8 cellular contexts compared by ENCODE assay signal in genomic region chr1:94792876-94793605, GRCh38. TPM values are rescaled to one million over a fixed set of nuclear protein-coding genes. Genes with fewer than 3 reads are reported as not detected.
DNase-seq lines count a peak whose midpoint lies in the region; ATAC-seq, FAIRE-seq and TF ChIP-seq lines count a peak whose summit lies in the region.

No MANE protein-coding gene starts in this region.

- no peak for FAIRE-seq in D721Med (lab: Jason Lieb, UNC)

- H3K36me3 Mint-ChIP-seq in T-cell: no peaks in the 10 kb centered on the region
- H3K36me3 Mint-ChIP-seq in type B pancreatic cell: peaks cover 7% of the 10 kb centered on the region

- H3K27ac ChIP-seq in muscle layer of duodenum (ENCODE audit: low read length): peak overlapping the region; percentile 24

- H3K9me3 Mint-ChIP-seq in T-cell (no peaks in the 10 kb centered on the region), type B pancreatic cell (peaks cover 5% of the 10 kb centered on the region)

- in situ Hi-C loops in astrocyte of the spinal cord (cut with HindIII; ENCODE audit: low sequenced_read_pairs): loop anchor here (25.0 kb wide), 1 partner anchor 256 kb away; the partner anchor contains the start of gene F3

- H3K4me1 Mint-ChIP-seq in T-cell (peaks cover 0 to 16% (median 13%) of the 10 kb centered on the region in 3 donors), type B pancreatic cell (ENCODE audit: unreplicated experiment) (peaks cover 33% of the 10 kb centered on the region)

- TF ChIP-seq CTCF in astrocyte of the spinal cord (IDR thresholded peaks at IDR 0.05; ENCODE audit: low read depth, low read length) (no peak), D721Med (IDR thresholded peaks at IDR 0.05; ENCODE audit: insufficient read depth, missing control alignments) (no peak), type B pancreatic cell (conservative IDR thresholded peaks at IDR 0.05) (no peak)

- H3K4me3 Mint-ChIP-seq in T-cell (no peak overlapping the region), type B pancreatic cell (no peak overlapping the region)

- no peaks in the 10 kb centered on the region for H3K27me3 ChIP-seq in muscle layer of duodenum (ENCODE audit: low read depth, low read length)

- DNase-seq in astrocyte of the spinal cord (ENCODE audit: low read depth, low spot score) (peak; percentile 90), NCI-H2029 treated with DMSO at 0.1 percent for 48 hours (lab: John Stamatoyannopoulos, UW) (no peak), D721Med (ENCODE audit: insufficient read length, low spot score) (no peak), T-cell (no peak), type B pancreatic cell (ENCODE audit: extremely low spot score, unreplicated experiment) (no peak)

- H3K27me3 Mint-ChIP-seq in T-cell (peaks cover 5 to 9% of the 10 kb centered on the region in 2 donors), type B pancreatic cell (no peaks in the 10 kb centered on the region)

- peak; percentile 39 for ATAC-seq in GM18511 (IDR thresholded peaks at IDR 0.05; ENCODE audit: unreplicated experiment)
- peak; percentile 16 for ATAC-seq in HG02981 (IDR thresholded peaks at IDR 0.05; ENCODE audit: unreplicated experiment)
- no peak for ATAC-seq in T-cell (replicated peaks in 1 of 4)

- CTCF ChIA-PET in T-cell (lab: Charles Lee): interaction anchor here in 1 of 2 donors (0.7 kb wide), 1 partner anchor 279 kb away, joined by 3 read pairs; no protein-coding TSS in a partner anchor

- H3K27ac Mint-ChIP-seq in T-cell (no peak overlapping the region), type B pancreatic cell (no peak overlapping the region)

- no peaks in the 10 kb centered on the region for H3K36me3 ChIP-seq in muscle layer of duodenum (ENCODE audit: control insufficient read depth in 1 of 2, insufficient read depth in 2 of 2, low read length in 2 of 2)

- H3K4me1 ChIP-seq in muscle layer of duodenum (ENCODE audit: control insufficient read depth in 1 of 2, insufficient read depth in 2 of 2, low read length in 2 of 2): peaks cover 0 to 5% of the 10 kb centered on the region in 2 donors

- POLR2A ChIA-PET in T-cell (lab: Charles Lee): no interaction called here

- H3K4me3 ChIP-seq in astrocyte of the spinal cord (ENCODE audit: low read depth, low read length) (no peak overlapping the region), muscle layer of duodenum (ENCODE audit: low read depth in 1 of 2, low read length in 2 of 2) (no peak overlapping the region)

- no peaks in the 10 kb centered on the region for H3K9me3 ChIP-seq in muscle layer of duodenum (ENCODE audit: control insufficient read depth in 1 of 2, low read length in 2 of 2)

RNA-seq across cellular contexts. Expression of gene SLC44A3, which starts 27.1 kb away (rescaled TPM):
- total RNA-seq in T-cell: under 1 TPM in 4 of 5 donors, not detected in 1; 0.30 to 0.99 (median 0.74) TPM
- total RNA-seq in type B pancreatic cell (ENCODE audit: low replicate concordance): 19.5 and 33.9 TPM in 2 replicates

Comparison
In these comparisons a context has a peak if more than half of its experiments do, and no peak if none do; other contexts are left out.
1. ATAC-seq: peak in GM18511 (single experiment) and HG02981 (single experiment); none in T-cell (0 of 4).
2. RNA of gene SLC44A3, which starts 27.1 kb away (total RNA-seq): 19.5 to 33.9 TPM in type B pancreatic cell; 0.30 to 0.99 TPM in T-cell; every median in the first group is over 10 times any median in the second.